Comparison of ENCODE assay signal across 8 cellular contexts in genomic region chr12:22443379-22444316, GRCh38.
DNase-seq lines count a peak whose midpoint lies in the region; ATAC-seq and TF ChIP-seq lines count a peak whose summit lies in the region.

No MANE protein-coding gene starts in this region.

- H3K36me3 ChIP-seq in OCI-LY1 (ENCODE audit: insufficient read depth, low read length) (no peaks in the 10 kb centered on the region), esophagus squamous epithelium (no peaks in the 10 kb centered on the region), stomach (no peaks in the 10 kb centered on the region)

- no peaks in the 10 kb centered on the region for H3K4me1 ChIP-seq in OCI-LY1 (ENCODE audit: insufficient read depth, low read length, severe bottlenecking)
- peaks cover 0 to 7% (median 4%) of the 10 kb centered on the region in 3 donors for H3K4me1 ChIP-seq in esophagus squamous epithelium
- peaks cover 0 to 9% (median 3%) of the 10 kb centered on the region in 4 donors for H3K4me1 ChIP-seq in stomach

- TF ChIP-seq EP300 in stomach (IDR thresholded peaks at IDR 0.05) = no peak

- H3K27ac ChIP-seq in OCI-LY1 (ENCODE audit: low read depth, low read length, poor library complexity, severe bottlenecking) (no peak overlapping the region), esophagus squamous epithelium (no peak overlapping the region), stomach (no peak overlapping the region)

- WGBS in esophagus squamous epithelium, 2 donors = 29 to 34% methylated on average over 16 to 17 of the region's 17 CpGs
- WGBS in stomach, 5 donors = 30 to 35% (median 31%) methylated on average over 14 to 17 of the region's 17 CpGs

- no peaks in the 10 kb centered on the region for H3K36me3 Mint-ChIP-seq in natural killer cell

- intact Hi-C loops in esophagus squamous epithelium (cut with DNase I) = loop anchor here (10.0 kb wide), 2 partner anchors 109 to 359 kb away; partner anchors contain the start of gene ST8SIA1
- intact Hi-C loops in natural killer cell (cut with micrococcal nuclease) = loop anchor here (1.0 to 10.0 kb wide), 4 partner anchors 109 to 746 kb away; partner anchors contain the start of gene ST8SIA1
- intact Hi-C loops in stomach (cut with DNase I; ENCODE audit: low total_unique reads) = no loop called here

- TF ChIP-seq CTCF in OCI-LY1 (IDR thresholded peaks at IDR 0.05; ENCODE audit: low read length) (peak; percentile 80), esophagus squamous epithelium (IDR thresholded peaks at IDR 0.05) (peak in 5 of 6 experiments; percentile 67 to 84 (median 74)), natural killer cell (IDR thresholded peaks at IDR 0.05) (peak; percentile 81), stomach (IDR thresholded peaks at IDR 0.05) (peak in 5 of 7 experiments; percentile 50 to 88 (median 66))

- no peaks in the 10 kb centered on the region for H3K79me2 ChIP-seq in OCI-LY1 (ENCODE audit: insufficient read depth, low read length)

- H3K4me3 Mint-ChIP-seq in natural killer cell = no peak overlapping the region

- no peaks in the 10 kb centered on the region for H3F3A ChIP-seq in OCI-LY1 (ENCODE audit: insufficient read depth, low read length)

- no peak overlapping the region for H3K9ac ChIP-seq in OCI-LY1 (ENCODE audit: low read length)

- H3K4me1 Mint-ChIP-seq in natural killer cell = no peaks in the 10 kb centered on the region

- no peak overlapping the region for H3K4me2 ChIP-seq in OCI-LY1 (ENCODE audit: low read length)

- TF ChIP-seq POLR2A in esophagus squamous epithelium (IDR thresholded peaks at IDR 0.05) (no peak), stomach (IDR thresholded peaks at IDR 0.05) (no peak)

- no peaks in the 10 kb centered on the region for H3K27me3 Mint-ChIP-seq in natural killer cell (ENCODE audit: low read depth in 2 of 2)

- H2AFZ ChIP-seq in OCI-LY1 (ENCODE audit: low read length) = no peak overlapping the region

- no peaks in the 10 kb centered on the region for H3K9me3 ChIP-seq in OCI-LY1 (ENCODE audit: low read length)
- no peaks in the 10 kb centered on the region for H3K9me3 ChIP-seq in esophagus squamous epithelium
- no peaks in the 10 kb centered on the region for H3K9me3 ChIP-seq in stomach

- no peak overlapping the region for H3K27ac Mint-ChIP-seq in natural killer cell

- H3K27me3 ChIP-seq in OCI-LY1 (ENCODE audit: insufficient read depth, low read length) (no peaks in the 10 kb centered on the region), esophagus squamous epithelium (no peaks in the 10 kb centered on the region), stomach (no peaks in the 10 kb centered on the region)

- H3K9me2 ChIP-seq in OCI-LY1 (ENCODE audit: low read depth, low read length) = no peaks in the 10 kb centered on the region

- H3K9me3 Mint-ChIP-seq in natural killer cell = no peaks in the 10 kb centered on the region

- DNase-seq in DMS153 treated with DMSO at 0.1 percent for 48 hours (lab: John Stamatoyannopoulos, UW; ENCODE audit: unreplicated experiment) = peak; percentile 82
- DNase-seq in HT1080 (ENCODE audit: low read depth) = peak; percentile 69
- DNase-seq in activated T-cell treated with anti-CD3 and anti-CD28 coated beads for 1 hour (ENCODE audit: low read depth) = peak; percentile 40
- peak; percentile 2 for DNase-seq in esophagus squamous epithelium (lab: John Stamatoyannopoulos, UW)
- peak; percentile 32 for DNase-seq in natural killer cell
- DNase-seq in stomach = peak; percentile 69

- H3K4me3 ChIP-seq in OCI-LY1 (ENCODE audit: low read depth, low read length, poor library complexity, severe bottlenecking) (no peak overlapping the region), esophagus squamous epithelium (no peak overlapping the region), stomach (no peak overlapping the region)

- peak; percentile 100 for ATAC-seq in GM21526 (IDR thresholded peaks at IDR 0.05; ENCODE audit: low FRiP score, unreplicated experiment)
- peak; percentile 92 to 99 (median 99) for ATAC-seq in natural killer cell

- H4K20me1 ChIP-seq in OCI-LY1 (ENCODE audit: insufficient read depth, low read length) = no peaks in the 10 kb centered on the region

Comparison
In these comparisons a context has a peak if more than half of its experiments do, and no peak if none do; other contexts are left out.
1. DNase-seq: peak in every context shown above with its lines; median percentile 82 in DMS153 treated with DMSO at 0.1 percent for 48 hours; 69 in HT1080; 69 in stomach; 40 in activated T-cell treated with anti-CD3 and anti-CD28 coated beads for 1 hour; 32 in natural killer cell; 2 in esophagus squamous epithelium.